27 cellular contexts compared by ENCODE assay signal in the genomic region with DNA sequence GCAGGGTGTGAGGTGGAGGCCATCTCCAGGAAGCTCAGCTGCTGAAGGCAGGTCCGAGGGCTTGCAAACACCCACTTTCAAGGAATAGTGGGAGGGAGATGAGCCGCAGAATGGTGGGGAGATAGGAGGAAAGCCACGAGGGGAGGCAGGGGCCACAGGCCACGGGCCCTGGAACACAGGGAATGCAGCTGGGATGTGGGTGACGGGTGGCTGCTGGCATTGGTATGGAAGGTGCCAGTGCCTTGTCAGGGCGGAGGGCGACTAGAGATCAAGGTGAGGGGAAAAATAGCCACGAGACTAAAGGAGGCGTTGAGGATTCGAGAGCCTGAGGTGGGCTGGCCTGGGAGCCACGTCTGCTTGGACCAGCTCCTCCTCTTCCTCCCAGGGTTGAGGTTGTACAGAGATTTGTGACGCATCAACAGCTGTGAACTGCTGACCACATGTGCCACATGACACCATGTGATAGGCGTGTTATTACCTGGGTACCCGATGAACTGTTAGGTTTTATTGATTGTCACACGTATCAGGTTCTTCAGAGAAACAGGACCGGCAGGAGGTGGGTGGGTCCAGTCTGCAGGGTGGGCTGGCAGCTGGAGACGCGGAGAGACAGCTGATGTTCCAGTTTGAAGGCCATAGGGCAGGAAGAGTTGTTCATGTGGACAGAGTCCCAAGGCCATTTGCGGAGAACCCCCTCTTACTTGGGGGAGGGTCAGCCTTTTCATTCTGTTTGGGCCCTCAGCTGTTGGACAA. TPM values are rescaled to one million over a fixed set of nuclear protein-coding genes. Genes with fewer than 3 reads are reported as not detected.
DNase-seq lines count a peak whose midpoint lies in the region; ATAC-seq and TF ChIP-seq lines count a peak whose summit lies in the region.
"Had no signal": no experiment of that assay in that cellular context is flagged by ENCODE, and none has a peak within 500 bp of the region (broad histone marks: within the 10 kb centered on the region; RNA-seq: fewer than 3 reads in every experiment).

No MANE protein-coding gene starts in this region.

- H3K27ac Mint-ChIP-seq in nephron, result peak overlapping the region; percentile 76 to 94 (median 82)
- H3K27ac Mint-ChIP-seq: activated B cell treated with CpG ODN at 0.5 μM for 24 hours; activated CD4-positive, alpha-beta memory T cell treated with anti-CD3 and anti-CD28 coated beads for 36 hours; activated naive CD8-positive, alpha-beta T cell treated with anti-CD3 and anti-CD28 coated beads, Interleukin-2, amount 50 U/mL, for 24 hours had no signal

- peak; percentile 65 to 76 for DNase-seq in SJCRH30
- DNase-seq in esophagus squamous epithelium (lab: John Stamatoyannopoulos, UW), result no peak
- DNase-seq in BE2C, result no peak
- DNase-seq in right cardiac atrium, result no peak
- DNase-seq: activated B cell treated with CpG ODN at 0.5 μM for 24 hours; activated CD4-positive, alpha-beta memory T cell treated with anti-CD3 and anti-CD28 coated beads for 36 hours; activated gamma-delta T cell treated with Interleukin-2 at 50 U/mL for 16 hours; activated naive CD8-positive, alpha-beta T cell treated with anti-CD3 and anti-CD28 coated beads, Interleukin-2, amount 50 U/mL, for 24 hours; activated T-cell treated with anti-CD3 and anti-CD28 coated beads for 4 hours; effector CD4-positive, alpha-beta T cell; foreskin keratinocyte; hippocampal formation; NCI-H1105; NCI-H2029; NCI-H226; nucleus accumbens; right lobe of liver; stimulated activated CD8-positive, alpha-beta memory T cell treated with anti-CD3 and anti-CD28 coated beads, Interleukin-4, amount 100 ng/mL, for 48 hours; SW 1271; trophoblast cell had no signal

- peak overlapping the region in 1 of 3 donors; percentile 50 for H3K9ac ChIP-seq in skeletal muscle tissue (ENCODE audit: low read depth in 1 of 3, low read length in 3 of 3)

- H3K9me3 ChIP-seq in SJCRH30 (replicated peaks), result no peaks in the 10 kb centered on the region
- no peaks in the 10 kb centered on the region for H3K9me3 ChIP-seq in esophagus squamous epithelium
- no peaks in the 10 kb centered on the region for H3K9me3 ChIP-seq in skeletal muscle tissue (ENCODE audit: control insufficient read depth in 3 of 3, low read length in 3 of 3)
- no peaks in the 10 kb centered on the region for H3K9me3 ChIP-seq in BE2C
- H3K9me3 ChIP-seq in right cardiac atrium (ENCODE audit: control insufficient read depth, low read length), result no peaks in the 10 kb centered on the region
- H3K9me3 ChIP-seq: right lobe of liver had no signal

- H3K27ac ChIP-seq in SJCRH30, result peak overlapping the region; percentile 90
- peak overlapping the region in 3 of 4 donors; percentile 78 to 96 (median 84) for H3K27ac ChIP-seq in esophagus squamous epithelium
- H3K27ac ChIP-seq in skeletal muscle tissue (ENCODE audit: low read depth, low read length), result peak overlapping the region; percentile 81
- no peak overlapping the region for H3K27ac ChIP-seq in right cardiac atrium (ENCODE audit: low read length)
- H3K27ac ChIP-seq: foreskin keratinocyte, right lobe of liver had no signal

- WGBS in esophagus squamous epithelium, 2 donors, result 68 to 80% methylated on average over 18 to 19 of the region's 19 CpGs
- 88% methylated on average over 19 of the region's 19 CpGs for WGBS in right cardiac atrium

- no peaks in the 10 kb centered on the region for H3K27me3 ChIP-seq in SJCRH30
- no peaks in the 10 kb centered on the region for H3K27me3 ChIP-seq in esophagus squamous epithelium
- H3K27me3 ChIP-seq in skeletal muscle tissue (ENCODE audit: control insufficient read depth in 3 of 3, insufficient read depth in 3 of 3, low read length in 3 of 3), result no peaks in the 10 kb centered on the region
- H3K27me3 ChIP-seq in BE2C, result no peaks in the 10 kb centered on the region
- H3K27me3 ChIP-seq in right cardiac atrium (ENCODE audit: control insufficient read depth, insufficient read depth), result no peaks in the 10 kb centered on the region
- H3K27me3 ChIP-seq: foreskin keratinocyte, right lobe of liver had no signal

- peak overlapping the region in 2 of 3 experiments; percentile 38 to 41 for H3K4me3 Mint-ChIP-seq in nephron
- H3K4me3 Mint-ChIP-seq: activated B cell treated with CpG ODN at 0.5 μM for 24 hours; activated CD4-positive, alpha-beta memory T cell treated with anti-CD3 and anti-CD28 coated beads for 36 hours; activated naive CD8-positive, alpha-beta T cell treated with anti-CD3 and anti-CD28 coated beads, Interleukin-2, amount 50 U/mL, for 24 hours; immature natural killer cell had no signal

- H3K4me1 ChIP-seq in SJCRH30, result peaks cover 20% of the 10 kb centered on the region
- peaks cover 40 to 92% (median 74%) of the 10 kb centered on the region in 3 donors for H3K4me1 ChIP-seq in esophagus squamous epithelium
- peaks cover 60 to 89% (median 87%) of the 10 kb centered on the region in 3 donors for H3K4me1 ChIP-seq in skeletal muscle tissue (ENCODE audit: control insufficient read depth in 3 of 3, insufficient read depth in 3 of 3, low read length in 3 of 3)
- H3K4me1 ChIP-seq in BE2C, result no peaks in the 10 kb centered on the region
- peaks cover 2% of the 10 kb centered on the region for H3K4me1 ChIP-seq in right cardiac atrium (ENCODE audit: control insufficient read depth, insufficient read depth, low read length)

- H3K36me3 Mint-ChIP-seq in nephron (ENCODE audit: low read depth), result no peaks in the 10 kb centered on the region
- H3K36me3 Mint-ChIP-seq: activated CD4-positive, alpha-beta memory T cell treated with anti-CD3 and anti-CD28 coated beads for 36 hours; immature natural killer cell had no signal

- ATAC-seq in SK-N-SH treated with all-trans-retinoic acid at 6 μM for 48 hours (no peak), right cardiac atrium (no peak), HG02840 (IDR thresholded peaks at IDR 0.05; ENCODE audit: low FRiP score, unreplicated experiment) (no peak)
- ATAC-seq: activated naive CD8-positive, alpha-beta T cell treated with anti-CD3 and anti-CD28 coated beads, Interleukin-2, amount 50 U/mL, for 24 hours; foreskin keratinocyte; right lobe of liver; Right ventricle myocardium inferior had no signal

- no peaks in the 10 kb centered on the region for H3K9me3 Mint-ChIP-seq in nephron
- H3K9me3 Mint-ChIP-seq: activated B cell treated with CpG ODN at 0.5 μM for 24 hours; activated CD4-positive, alpha-beta memory T cell treated with anti-CD3 and anti-CD28 coated beads for 36 hours; activated naive CD8-positive, alpha-beta T cell treated with anti-CD3 and anti-CD28 coated beads, Interleukin-2, amount 50 U/mL, for 24 hours; immature natural killer cell had no signal

- TF ChIP-seq CTCF in esophagus squamous epithelium (IDR thresholded peaks at IDR 0.05) (no peak), nephron (IDR thresholded peaks at IDR 0.05; ENCODE audit: unreplicated experiment in 3 of 3) (no peak), BE2C (IDR thresholded peaks at IDR 0.05; ENCODE audit: low read depth, low read length) (no peak)

- H3K4me1 Mint-ChIP-seq in nephron, result peaks cover 86% of the 10 kb centered on the region

- intact Hi-C loops in esophagus squamous epithelium (cut with DNase I) (loop anchor here (5.0 kb wide), 1 partner anchor 44 kb away; no protein-coding TSS in a partner anchor), right cardiac atrium (cut with DNase I) (no loop called here)

- H3K36me3 ChIP-seq in SJCRH30 (no peaks in the 10 kb centered on the region), esophagus squamous epithelium (peaks cover 0 to 15% (median 0%) of the 10 kb centered on the region in 3 donors), skeletal muscle tissue (ENCODE audit: control insufficient read depth in 3 of 3, insufficient read depth in 3 of 3, low read length in 3 of 3) (no peaks in the 10 kb centered on the region), BE2C (no peaks in the 10 kb centered on the region)
- H3K36me3 ChIP-seq: right lobe of liver had no signal

- TF ChIP-seq POLR2A in esophagus squamous epithelium (IDR thresholded peaks at IDR 0.05), result no peak

- H3K4me3 ChIP-seq in SJCRH30, result peak overlapping the region; percentile 38
- H3K4me3 ChIP-seq in esophagus squamous epithelium, result no peak overlapping the region
- no peak overlapping the region for H3K4me3 ChIP-seq in skeletal muscle tissue (ENCODE audit: low read length in 3 of 3)
- no peak overlapping the region for H3K4me3 ChIP-seq in BE2C (ENCODE audit: low read depth, low read length)
- H3K4me3 ChIP-seq in right cardiac atrium (ENCODE audit: low read length), result no peak overlapping the region
- H3K4me3 ChIP-seq: lung, right lobe of liver had no signal

- H3K27me3 Mint-ChIP-seq in nephron (ENCODE audit: low read depth), result peaks cover 10% of the 10 kb centered on the region
- H3K27me3 Mint-ChIP-seq: activated B cell treated with CpG ODN at 0.5 μM for 24 hours; activated CD4-positive, alpha-beta memory T cell treated with anti-CD3 and anti-CD28 coated beads for 36 hours; activated naive CD8-positive, alpha-beta T cell treated with anti-CD3 and anti-CD28 coated beads, Interleukin-2, amount 50 U/mL, for 24 hours had no signal

TF ChIP-seq in SK-N-SH treated with all-trans-retinoic acid at 6 μM for 48 hours, 23 proteins besides CTCF, POLR2A, EP300 and RAD21:
- TF ChIP-seq, protein P1, sequence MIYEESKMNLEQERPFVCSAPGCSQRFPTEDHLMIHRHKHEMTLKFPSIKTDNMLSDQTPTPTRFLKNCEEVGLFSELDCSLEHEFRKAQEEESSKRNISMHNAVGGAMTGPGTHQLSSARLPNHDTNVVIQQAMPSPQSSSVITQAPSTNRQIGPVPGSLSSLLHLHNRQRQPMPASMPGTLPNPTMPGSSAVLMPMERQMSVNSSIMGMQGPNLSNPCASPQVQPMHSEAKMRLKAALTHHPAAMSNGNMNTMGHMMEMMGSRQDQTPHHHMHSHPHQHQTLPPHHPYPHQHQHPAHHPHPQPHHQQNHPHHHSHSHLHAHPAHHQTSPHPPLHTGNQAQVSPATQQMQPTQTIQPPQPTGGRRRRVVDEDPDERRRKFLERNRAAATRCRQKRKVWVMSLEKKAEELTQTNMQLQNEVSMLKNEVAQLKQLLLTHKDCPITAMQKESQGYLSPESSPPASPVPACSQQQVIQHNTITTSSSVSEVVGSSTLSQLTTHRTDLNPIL (CRISPR knock-in tag; IDR thresholded peaks at IDR 0.05; ENCODE audit: low read depth), result no peak
- TF ChIP-seq ESRRG (CRISPR knock-in tag; IDR thresholded peaks at IDR 0.05) (no peak), RARB (CRISPR knock-in tag; IDR thresholded peaks at IDR 0.05) (no peak), ISL1 (CRISPR knock-in tag; IDR thresholded peaks at IDR 0.05) (no peak)

RNA-seq across cellular contexts. Expression of a gene that starts 9.9 kb away (rescaled TPM):
- total RNA-seq in SJCRH30 (2014; rRNA removed; shearing (Covaris generic)), result 35.8 and 36.6 TPM in 2 replicates
- 100 to 1,000 TPM; 121 to 235 (median 164) TPM for total RNA-seq in esophagus squamous epithelium
- total RNA-seq in skeletal muscle tissue, result 33.9 TPM
- polyA plus RNA-seq in BE2C (2012; ENCODE audit: insufficient read depth, insufficient read length, low read depth), result 1.2 TPM
- 10 to 100 TPM; 19.8 to 26.9 (median 23.1) TPM for total RNA-seq in right cardiac atrium
- polyA plus RNA-seq in right cardiac atrium, result 21.9 TPM

Comparison
In these comparisons a context has a peak if more than half of its experiments do, and no peak if none do; other contexts are left out.
1. DNase-seq: peak in SJCRH30 (2 of 2); none in esophagus squamous epithelium (single experiment), BE2C (single experiment) and right cardiac atrium (0 of 3).